ENCODE assay signal across 8 cellular contexts in the genomic region with DNA sequence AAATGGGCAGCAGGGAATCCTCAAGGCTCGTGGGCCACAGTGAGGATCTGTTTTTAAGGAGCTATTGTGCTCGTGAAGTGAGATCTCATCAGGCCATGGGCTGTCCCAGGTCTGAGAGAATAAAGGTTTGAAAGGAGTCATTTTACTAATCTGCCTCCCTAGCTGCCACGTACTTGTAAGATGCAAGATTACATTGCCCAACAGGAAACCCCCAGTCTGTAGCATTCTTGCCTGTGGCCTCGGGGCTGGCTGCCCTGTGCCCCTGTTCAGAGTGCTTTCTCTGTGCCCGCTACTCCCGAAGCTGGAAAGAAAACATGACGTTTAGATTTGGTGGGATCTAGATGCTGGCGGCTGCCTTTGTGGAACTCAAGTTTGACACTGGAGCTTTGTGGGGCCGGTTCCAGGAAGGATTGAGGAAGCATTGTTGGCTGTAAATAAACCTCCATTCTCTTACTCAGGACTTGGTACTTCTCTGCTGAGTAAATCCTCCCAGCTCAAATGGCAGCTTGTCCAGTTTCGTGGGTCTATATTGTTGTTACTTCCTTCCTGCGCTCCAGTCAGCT. TPM values are rescaled to one million over a fixed set of nuclear protein-coding genes. Genes with fewer than 3 reads are reported as not detected.
DNase-seq lines count a peak whose midpoint lies in the region; ATAC-seq and TF ChIP-seq lines count a peak whose summit lies in the region.

No MANE protein-coding gene starts in this region.

- H3K4me3 ChIP-seq in GM06990 (replicated peaks; ENCODE audit: low read depth, low read length): no peak overlapping the region
- no peak overlapping the region for H3K4me3 ChIP-seq in endodermal cell (ENCODE audit: low read length)
- H3K4me3 ChIP-seq in rectal smooth muscle tissue (ENCODE audit: low read length): no peak overlapping the region

- H3K27ac Mint-ChIP-seq in endodermal cell: peak overlapping the region; percentile 85

- WGBS in endodermal cell (ENCODE audit: insufficient coverage in 1 of 2, insufficient read length in 1 of 2), 2 experiments: 88 to 91% methylated on average over 10 to 11 of the region's 11 CpGs

- H3K27ac ChIP-seq in endodermal cell (ENCODE audit: low read depth, low read length) (peak overlapping the region; percentile 9), rectal smooth muscle tissue (ENCODE audit: low read depth, low read length) (peak overlapping the region; percentile 11)

- ATAC-seq in HG02642 (IDR thresholded peaks at IDR 0.05; ENCODE audit: poor library complexity, unreplicated experiment) (no peak), GM19397 (IDR thresholded peaks at IDR 0.05; ENCODE audit: unreplicated experiment) (no peak)

- H3K9me3 Mint-ChIP-seq in endodermal cell: no peaks in the 10 kb centered on the region

- H3K4me1 ChIP-seq in endodermal cell (ENCODE audit: control insufficient read depth, insufficient read depth, low read length): peaks cover 3% of the 10 kb centered on the region
- peaks cover 13% of the 10 kb centered on the region for H3K4me1 ChIP-seq in rectal smooth muscle tissue (ENCODE audit: control insufficient read depth, insufficient read depth, low read length)

- H3K36me3 Mint-ChIP-seq in endodermal cell (ENCODE audit: low read depth): peaks cover 25% of the 10 kb centered on the region

- no peaks in the 10 kb centered on the region for H3K9me3 ChIP-seq in endodermal cell (ENCODE audit: control insufficient read depth, low read length)

- H3K9ac ChIP-seq in endodermal cell (ENCODE audit: extremely low read depth, low read length, poor library complexity, severe bottlenecking) (no peak overlapping the region), rectal smooth muscle tissue (ENCODE audit: low read length) (no peak overlapping the region)

- no peaks in the 10 kb centered on the region for H3K27me3 ChIP-seq in GM06990 (replicated peaks; ENCODE audit: control insufficient read depth, insufficient read depth, low read length)
- no peaks in the 10 kb centered on the region for H3K27me3 ChIP-seq in endodermal cell (ENCODE audit: control insufficient read depth, insufficient read depth, low read length, poor library complexity, severe bottlenecking)
- H3K27me3 ChIP-seq in rectal smooth muscle tissue (ENCODE audit: control insufficient read depth, insufficient read depth, low read length): no peaks in the 10 kb centered on the region

- peaks cover 17% of the 10 kb centered on the region for H3K4me1 Mint-ChIP-seq in endodermal cell

- no peak overlapping the region for H3K4me3 Mint-ChIP-seq in endodermal cell

- H3K36me3 ChIP-seq in GM06990 (ENCODE audit: control insufficient read depth, insufficient read depth, low read length): peaks cover 11% of the 10 kb centered on the region
- H3K36me3 ChIP-seq in endodermal cell (ENCODE audit: control insufficient read depth, insufficient read depth, low read length): peaks cover 39% of the 10 kb centered on the region
- H3K36me3 ChIP-seq in rectal smooth muscle tissue (ENCODE audit: control insufficient read depth, insufficient read depth, low read length): peaks cover 7% of the 10 kb centered on the region

- TF ChIP-seq CTCF in GM06990 (IDR thresholded peaks at IDR 0.05; ENCODE audit: insufficient read depth, low read length, poor library complexity, severe bottlenecking): no peak
- no peak for TF ChIP-seq CTCF in endodermal cell (conservative IDR thresholded peaks at IDR 0.05)

- DNase-seq in GM06990 (ENCODE audit: extremely low read depth, insufficient read length): peak; percentile 28
- peak; percentile 34 for DNase-seq in SKM-1 treated with dmso at 0.1 percent for 144 hours (lab: John Stamatoyannopoulos, UW; ENCODE audit: unreplicated experiment)
- DNase-seq in endodermal cell: no peak
- no peak for DNase-seq in NCI-H82 (lab: John Stamatoyannopoulos, UW)
- DNase-seq in amniotic stem cell (lab: John Stamatoyannopoulos, UW): no peak

- H3K27me3 Mint-ChIP-seq in endodermal cell (ENCODE audit: insufficient read depth): no peaks in the 10 kb centered on the region

RNA-seq across cellular contexts. Expression of a gene that starts 21.2 kb away (rescaled TPM):
- total RNA-seq in endodermal cell: 100 to 1,000 TPM in 1 of 2 donors, 10 to 100 TPM in 1; 96.5 to 113 TPM
- 93.1 TPM for polyA plus RNA-seq in endodermal cell (2013, experiment 1 of 2)
- polyA plus RNA-seq in endodermal cell (2013, experiment 2 of 2): 95.4 TPM

RNA-seq across cellular contexts. Expression of a gene that starts 21.3 kb away (rescaled TPM):
- 10 to 100 TPM; 54.3 TPM for total RNA-seq in endodermal cell
- 40.1 TPM for polyA plus RNA-seq in endodermal cell (2013, experiment 1 of 2)
- 32.4 TPM for polyA plus RNA-seq in endodermal cell (2013, experiment 2 of 2)

RNA-seq across cellular contexts. Expression of a gene that starts 33.0 kb away (rescaled TPM):
- total RNA-seq in endodermal cell: 1 to 10 TPM; 3.4 to 5.1 TPM
- 0.39 TPM for polyA plus RNA-seq in endodermal cell (2013, experiment 1 of 2)
- 0.87 TPM for polyA plus RNA-seq in endodermal cell (2013, experiment 2 of 2)

RNA-seq across cellular contexts. Expression of a gene that starts 55.1 kb away (rescaled TPM):
- under 1 TPM in 1 of 2 donors, not detected in 1; 0.40 TPM for total RNA-seq in endodermal cell
- not detected for polyA plus RNA-seq in endodermal cell (2013, experiment 1 of 2)
- polyA plus RNA-seq in endodermal cell (2013, experiment 2 of 2): not detected

Comparison
In these comparisons a context has a peak if more than half of its experiments do, and no peak if none do; other contexts are left out.
1. DNase-seq: peak in GM06990 (single experiment) and SKM-1 treated with dmso at 0.1 percent for 144 hours (single experiment); none in endodermal cell (single experiment), NCI-H82 (single experiment) and amniotic stem cell (single experiment).